8 cellular contexts compared by ENCODE assay signal in genomic region chr14:101947904-101948665, GRCh38. TPM values are rescaled to one million over a fixed set of nuclear protein-coding genes. Genes with fewer than 3 reads are reported as not detected.
DNase-seq lines count a peak whose midpoint lies in the region; ATAC-seq and TF ChIP-seq lines count a peak whose summit lies in the region.

No MANE protein-coding gene starts in this region.

- peak overlapping the region; percentile 94 for H3K27ac ChIP-seq in CD4-positive, alpha-beta memory T cell (ENCODE audit: low read depth, low read length)
- peak overlapping the region; percentile 83 to 100 (median 98) for H3K27ac ChIP-seq in dorsolateral prefrontal cortex
- H3K27ac ChIP-seq in liver (ENCODE audit: low read depth in 1 of 2, low read length in 2 of 2), result peak overlapping the region; percentile 97

- peak overlapping the region; percentile 92 to 99 (median 96) for H3K4me3 Mint-ChIP-seq in CD4-positive, alpha-beta memory T cell
- H3K4me3 Mint-ChIP-seq in activated CD4-positive, alpha-beta memory T cell treated with anti-CD3 and anti-CD28 coated beads, Interleukin-2, amount 10 ng/mL, durations not matched to agents 7 days and 5 days, result peak overlapping the region; percentile 89

- CTCF ChIA-PET in CD4-positive, alpha-beta memory T cell (lab: Charles Lee; ENCODE audit: partially characterized antibody), result interaction anchor here (0.9 to 1.9 kb wide), 7 partner anchors 11 to 241 kb away, joined by 3 to 8 read pairs (median 4); partner anchors contain the start of gene DYNC1H1
- CTCF ChIA-PET in activated CD4-positive, alpha-beta memory T cell treated with anti-CD3 and anti-CD28 coated beads, Interleukin-2, amount 10 ng/mL, durations not matched to agents 7 days and 5 days (lab: Charles Lee), result interaction anchor here (0.5 to 2.0 kb wide), 14 partner anchors 9 to 1443 kb away, joined by 3 to 24 read pairs (median 4); no protein-coding TSS in a partner anchor

- peaks cover 13% of the 10 kb centered on the region for H3K4me1 ChIP-seq in CD4-positive, alpha-beta memory T cell (ENCODE audit: insufficient read depth, low read length)
- peaks cover 5 to 12% (median 8%) of the 10 kb centered on the region in 4 donors for H3K4me1 ChIP-seq in liver (ENCODE audit: control insufficient read depth in 4 of 4, insufficient read depth in 4 of 4, low read length in 3 of 4)

- H3K36me3 Mint-ChIP-seq in CD4-positive, alpha-beta memory T cell, result peaks cover 0 to 12% of the 10 kb centered on the region in 2 donors
- H3K36me3 Mint-ChIP-seq in activated CD4-positive, alpha-beta memory T cell treated with anti-CD3 and anti-CD28 coated beads, Interleukin-2, amount 10 ng/mL, durations not matched to agents 7 days and 5 days (ENCODE audit: low read depth), result no peaks in the 10 kb centered on the region

- H3K27ac Mint-ChIP-seq in CD4-positive, alpha-beta memory T cell, result peak overlapping the region; percentile 99 to 100 (median 100)
- H3K27ac Mint-ChIP-seq in activated CD4-positive, alpha-beta memory T cell treated with anti-CD3 and anti-CD28 coated beads, Interleukin-2, amount 10 ng/mL, durations not matched to agents 7 days and 5 days, result peak overlapping the region; percentile 85

- no peaks in the 10 kb centered on the region for H3K9me3 ChIP-seq in CD4-positive, alpha-beta memory T cell (ENCODE audit: control insufficient read depth in 1 of 2, low read length in 2 of 2)
- no peaks in the 10 kb centered on the region for H3K9me3 ChIP-seq in liver (ENCODE audit: control insufficient read depth in 4 of 4, low read length in 3 of 4)

- under 1% methylated on average over 53 of the region's 53 CpGs for WGBS in liver

- H3K9me3 Mint-ChIP-seq in CD4-positive, alpha-beta memory T cell, result no peaks in the 10 kb centered on the region
- H3K9me3 Mint-ChIP-seq in activated CD4-positive, alpha-beta memory T cell treated with anti-CD3 and anti-CD28 coated beads, Interleukin-2, amount 10 ng/mL, durations not matched to agents 7 days and 5 days, result no peaks in the 10 kb centered on the region

- peak; percentile 96 for ATAC-seq in GM19455 (IDR thresholded peaks at IDR 0.05; ENCODE audit: unreplicated experiment)

- peaks cover 9 to 16% of the 10 kb centered on the region in 2 donors for H3K27me3 Mint-ChIP-seq in CD4-positive, alpha-beta memory T cell
- H3K27me3 Mint-ChIP-seq in activated CD4-positive, alpha-beta memory T cell treated with anti-CD3 and anti-CD28 coated beads, Interleukin-2, amount 10 ng/mL, durations not matched to agents 7 days and 5 days, result peaks cover 18% of the 10 kb centered on the region

- H3K36me3 ChIP-seq in CD4-positive, alpha-beta memory T cell (ENCODE audit: insufficient read depth, low read length), result no peaks in the 10 kb centered on the region
- H3K36me3 ChIP-seq in liver (ENCODE audit: control insufficient read depth in 4 of 4, insufficient read depth in 3 of 4, low read depth in 1 of 4, low read length in 3 of 4), result no peaks in the 10 kb centered on the region

- peak overlapping the region; percentile 87 to 98 for H3K4me3 ChIP-seq in CD4-positive, alpha-beta memory T cell (ENCODE audit: low read length in 2 of 2)
- peak overlapping the region; percentile 65 to 100 (median 87) for H3K4me3 ChIP-seq in dorsolateral prefrontal cortex
- peak overlapping the region; percentile 76 to 97 (median 89) for H3K4me3 ChIP-seq in liver (ENCODE audit: low read depth in 1 of 3, low read length in 3 of 3)

- peaks cover 6 to 31% (median 21%) of the 10 kb centered on the region in 4 donors for H3K4me1 Mint-ChIP-seq in CD4-positive, alpha-beta memory T cell
- H3K4me1 Mint-ChIP-seq in activated CD4-positive, alpha-beta memory T cell treated with anti-CD3 and anti-CD28 coated beads, Interleukin-2, amount 10 ng/mL, durations not matched to agents 7 days and 5 days, result peaks cover 26% of the 10 kb centered on the region

- peaks cover 5% of the 10 kb centered on the region for H3K27me3 ChIP-seq in CD4-positive, alpha-beta memory T cell (ENCODE audit: insufficient read depth, low read length)
- H3K27me3 ChIP-seq in dorsolateral prefrontal cortex, result no peaks in the 10 kb centered on the region
- no peaks in the 10 kb centered on the region for H3K27me3 ChIP-seq in liver (ENCODE audit: control insufficient read depth in 4 of 4, insufficient read depth in 4 of 4, low read length in 3 of 4)

- peak; percentile 3 to 36 for TF ChIP-seq RAD21 in liver (IDR thresholded peaks at IDR 0.05)

- intact Hi-C loops in CD4-positive, alpha-beta memory T cell (cut with micrococcal nuclease), result loop anchor here (1.0 to 5.0 kb wide), 9 partner anchors 16 to 644 kb away; partner anchors contain the start of genes DYNC1H1, HSP90AA1, MOK and RCOR1
- intact Hi-C loops in dorsolateral prefrontal cortex (cut with DNase I), result loop anchor here (1.0 to 5.0 kb wide), 5 partner anchors 15 to 187 kb away; partner anchors contain the start of genes DYNC1H1 (in 1 of the 2) and PPP2R5C (in 1 of the 2)

- peak; percentile 99 to 100 (median 100) for DNase-seq in CD4-positive, alpha-beta memory T cell
- DNase-seq in HK-2 (ENCODE audit: unreplicated experiment) (peak; percentile 99), NCI-H82 treated with DMSO at 0.1 percent for 48 hours (lab: John Stamatoyannopoulos, UW; ENCODE audit: unreplicated experiment) (peak; percentile 95), dorsolateral prefrontal cortex (peak; percentile 97 to 100 (median 100))
- peak; percentile 100 for DNase-seq in activated CD4-positive, alpha-beta memory T cell treated with anti-CD3 and anti-CD28 coated beads, Interleukin-2, amount 10 ng/mL, durations not matched to agents 7 days and 5 days
- peak; percentile 100 for DNase-seq in stimulated activated CD4-positive, alpha-beta T cell treated with anti-CD3 and anti-CD28 coated beads, Interleukin-4, amount 100 ng/mL, for 1 hour

- POLR2A ChIA-PET in CD4-positive, alpha-beta memory T cell (lab: Charles Lee; ENCODE audit: partially characterized antibody), result interaction anchor here (0.5 to 4.2 kb wide), 25 partner anchors 12 to 414 kb away, joined by 3 to 32 read pairs (median 4); partner anchors contain the start of genes CINP, DYNC1H1 and TECPR2
- POLR2A ChIA-PET in activated CD4-positive, alpha-beta memory T cell treated with anti-CD3 and anti-CD28 coated beads, Interleukin-2, amount 10 ng/mL, durations not matched to agents 7 days and 5 days (lab: Charles Lee), result interaction anchor here (0.6 to 3.5 kb wide), 21 partner anchors 10 to 414 kb away, joined by 3 to 28 read pairs (median 5); partner anchors contain the start of genes CINP, DYNC1H1, TECPR2 and WDR20

- peak overlapping the region; percentile 98 to 100 for H3K9ac ChIP-seq in liver (ENCODE audit: low read depth in 1 of 2, low read length in 2 of 2)

- TF ChIP-seq CTCF in dorsolateral prefrontal cortex (IDR thresholded peaks at IDR 0.05 in 54 of 56, conservative IDR thresholded peaks at IDR 0.05 in 2 of 56; ENCODE audit: low read depth in 1 of 56, partially characterized antibody in 56 of 56) (peak in 26 of 56 donors; percentile 3 to 51 (median 16)), liver (IDR thresholded peaks at IDR 0.05; ENCODE audit: low read depth, low read length, missing input control) (no peak)

TF ChIP-seq in liver, 16 proteins besides CTCF, POLR2A, EP300 and RAD21 (continues in another document):
- TF ChIP-seq NR2F2 (IDR thresholded peaks at IDR 0.05), result peak; percentile 32
- TF ChIP-seq HNF4A (conservative IDR thresholded peaks at IDR 0.05), result peak in 1 of 2 donors; percentile 32
- peak; percentile 38 to 41 for TF ChIP-seq RXRA (IDR thresholded peaks at IDR 0.05)
- no peak for TF ChIP-seq EGR1 (IDR thresholded peaks at IDR 0.05; ENCODE audit: low read depth in 2 of 2)
- peak; percentile 100 for TF ChIP-seq ZBTB33 (IDR thresholded peaks at IDR 0.05)
- peak; percentile 88 for TF ChIP-seq YY1 (IDR thresholded peaks at IDR 0.05)

RNA-seq across cellular contexts. Expression of gene DYNC1H1, which starts 16.3 kb away (rescaled TPM):
- 100 to 1,000 TPM; 314 to 318 TPM for total RNA-seq in CD4-positive, alpha-beta memory T cell
- polyA plus RNA-seq in CD4-positive, alpha-beta memory T cell, result 10 to 100 TPM; 19.6 to 60.8 TPM
- total RNA-seq in activated CD4-positive, alpha-beta memory T cell treated with anti-CD3 and anti-CD28 coated beads, Interleukin-2, amount 10 ng/mL, durations not matched to agents 7 days and 5 days, result 100 to 1,000 TPM; 223 to 241 TPM
- 1,000 to 10,000 TPM in 97 of 120 experiments, 100 to 1,000 TPM in 23; 740 to 1,310 (median 1,110) TPM for total RNA-seq in dorsolateral prefrontal cortex
- total RNA-seq in liver, result 100 to 1,000 TPM; 112 to 201 TPM
- polyA plus RNA-seq in liver, result 10 to 100 TPM; 50.3 to 53.3 TPM

Comparison
In these comparisons a context has a peak if more than half of its experiments do, and no peak if none do; other contexts are left out.
1. Peak in every context shown above with its lines: DNase-seq, ATAC-seq, H3K4me3 ChIP-seq and H3K27ac ChIP-seq.